17 cellular contexts compared by ENCODE assay signal in the genomic region with DNA sequence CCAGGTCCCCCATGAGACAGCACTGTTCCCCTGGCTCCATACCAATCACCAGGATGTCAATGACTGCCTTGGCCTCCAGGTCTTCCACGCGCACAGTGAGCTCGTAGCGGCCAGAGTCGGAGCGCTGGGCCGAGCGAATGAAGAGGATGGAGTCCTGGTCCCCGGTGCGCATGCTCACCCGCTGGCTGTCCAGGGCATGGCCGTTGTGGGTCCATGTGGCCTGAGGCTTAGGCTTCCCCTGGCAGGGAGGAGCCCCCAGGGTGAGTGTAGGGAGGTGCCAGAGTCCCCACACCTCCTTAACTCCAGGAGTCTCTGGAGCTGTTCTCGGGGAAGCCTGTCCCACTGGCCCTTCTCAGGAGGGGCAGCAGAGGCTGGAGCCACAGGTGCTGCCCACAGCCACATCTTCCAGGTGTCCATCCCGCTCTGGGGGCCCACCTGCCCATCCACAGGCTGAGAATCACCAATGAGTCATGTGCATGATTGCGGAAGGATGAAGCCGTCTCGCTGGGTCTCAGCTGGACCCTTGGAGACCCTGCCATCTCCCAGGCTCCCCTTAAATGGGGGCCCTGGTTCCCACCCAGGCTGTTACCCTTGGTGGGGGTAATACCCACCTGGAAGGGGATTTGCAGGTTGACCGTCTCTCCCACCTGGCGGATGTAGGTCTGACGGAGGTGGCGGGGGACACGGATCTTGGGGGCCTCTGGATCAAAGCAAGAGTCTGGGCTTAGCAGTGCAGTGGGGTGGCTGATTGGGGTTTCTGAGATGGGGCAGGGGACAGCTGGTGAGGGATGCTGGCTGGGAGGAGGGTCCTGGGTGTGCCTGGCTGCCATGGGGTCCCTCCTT. TPM values are rescaled to one million over a fixed set of nuclear protein-coding genes. Genes with fewer than 3 reads are reported as not detected.
"Had no signal": no experiment of that assay in that cellular context is flagged by ENCODE, and none has a peak within 500 bp of the region (broad histone marks: within the 10 kb centered on the region; RNA-seq: fewer than 3 reads in every experiment).

No MANE protein-coding gene starts in this region.

- H3K9me3 ChIP-seq: body of pancreas, esophagus squamous epithelium, left ventricle myocardium inferior, pancreas, upper lobe of left lung had no signal

- H3K36me3 Mint-ChIP-seq: activated naive CD8-positive, alpha-beta T cell treated with anti-CD3 and anti-CD28 coated beads for 36 hours had no signal

- H2AFZ ChIP-seq: hepatocyte had no signal

- FAIRE-seq: pancreas had no signal

- H3K4me2 ChIP-seq: hepatocyte had no signal

- H3K9me3 Mint-ChIP-seq: activated B cell treated with CpG ODN at 0.5 μM for 24 hours; activated CD4-positive, alpha-beta T cell treated with anti-CD3 and anti-CD28 coated beads, Interleukin-2, amount 10 ng/mL, durations not matched to agents 24 days and 14 days; activated naive CD8-positive, alpha-beta T cell treated with anti-CD3 and anti-CD28 coated beads for 36 hours; nephron progenitor cell had no signal

- H3K27ac ChIP-seq: coronary artery, esophagus squamous epithelium, hepatocyte, left ventricle myocardium inferior, pancreas, skin epidermis, upper lobe of left lung had no signal

- H3K27me3 Mint-ChIP-seq: activated CD4-positive, alpha-beta T cell treated with anti-CD3 and anti-CD28 coated beads, Interleukin-2, amount 10 ng/mL, durations not matched to agents 24 days and 14 days; activated naive CD8-positive, alpha-beta T cell treated with anti-CD3 and anti-CD28 coated beads for 36 hours had no signal

- H3K36me3 ChIP-seq: esophagus squamous epithelium, left ventricle myocardium inferior, pancreas, upper lobe of left lung had no signal

- H3K27ac Mint-ChIP-seq: activated B cell treated with CpG ODN at 0.5 μM for 24 hours; activated CD4-positive, alpha-beta T cell treated with anti-CD3 and anti-CD28 coated beads, Interleukin-2, amount 10 ng/mL, durations not matched to agents 24 days and 14 days; activated CD8-positive, alpha-beta T cell treated with anti-CD3 and anti-CD28 coated beads, Interleukin-2, amount 10 ng/mL, durations not matched to agents 7 days and 5 days; activated naive CD8-positive, alpha-beta T cell treated with anti-CD3 and anti-CD28 coated beads for 36 hours; nephron progenitor cell had no signal

- H3K4me1 ChIP-seq: left ventricle myocardium inferior, pancreas had no signal

- DNase-seq: activated B cell treated with CpG ODN at 0.5 μM for 24 hours, esophagus squamous epithelium had no signal

- H3K4me3 ChIP-seq: body of pancreas, coronary artery, esophagus squamous epithelium, hepatocyte, left ventricle myocardium inferior, pancreas, skin epidermis, upper lobe of left lung had no signal

- H3K27me3 ChIP-seq: body of pancreas, hepatocyte, pancreas, upper lobe of left lung had no signal

- H3K79me2 ChIP-seq: hepatocyte had no signal

- H3K4me3 Mint-ChIP-seq: activated B cell treated with CpG ODN at 0.5 μM for 24 hours; activated CD4-positive, alpha-beta T cell treated with anti-CD3 and anti-CD28 coated beads, Interleukin-2, amount 10 ng/mL, durations not matched to agents 24 days and 14 days; activated CD8-positive, alpha-beta T cell treated with anti-CD3 and anti-CD28 coated beads, Interleukin-2, amount 10 ng/mL, durations not matched to agents 7 days and 5 days; activated naive CD8-positive, alpha-beta T cell treated with anti-CD3 and anti-CD28 coated beads for 36 hours; nephron progenitor cell had no signal

- H3K4me1 Mint-ChIP-seq: activated CD4-positive, alpha-beta T cell treated with anti-CD3 and anti-CD28 coated beads, Interleukin-2, amount 10 ng/mL, durations not matched to agents 24 days and 14 days; activated naive CD8-positive, alpha-beta T cell treated with anti-CD3 and anti-CD28 coated beads for 36 hours had no signal

RNA-seq across cellular contexts. Expression of a gene that starts 4.1 kb away (rescaled TPM):
- total RNA-seq: activated B cell treated with CpG ODN at 0.5 μM for 24 hours; activated CD4-positive, alpha-beta T cell treated with anti-CD3 and anti-CD28 coated beads, Interleukin-2, amount 10 ng/mL, durations not matched to agents 24 days and 14 days; activated CD8-positive, alpha-beta T cell treated with anti-CD3 and anti-CD28 coated beads, Interleukin-2, amount 10 ng/mL, durations not matched to agents 7 days and 5 days; activated naive CD8-positive, alpha-beta T cell treated with anti-CD3 and anti-CD28 coated beads for 36 hours; body of pancreas; endothelial cell of umbilical vein; esophagus squamous epithelium; glomerular endothelial cell; hepatocyte; kidney epithelial cell; left ventricle myocardium inferior; pancreas had no signal
- polyA plus RNA-seq: endothelial cell of umbilical vein, pancreas had no signal

RNA-seq across cellular contexts. Expression of a gene that starts 14.9 kb away (rescaled TPM):
- total RNA-seq: activated CD4-positive, alpha-beta T cell treated with anti-CD3 and anti-CD28 coated beads, Interleukin-2, amount 10 ng/mL, durations not matched to agents 24 days and 14 days; activated CD8-positive, alpha-beta T cell treated with anti-CD3 and anti-CD28 coated beads, Interleukin-2, amount 10 ng/mL, durations not matched to agents 7 days and 5 days; activated naive CD8-positive, alpha-beta T cell treated with anti-CD3 and anti-CD28 coated beads for 36 hours; endothelial cell of umbilical vein; left ventricle myocardium inferior had no signal
- polyA plus RNA-seq: endothelial cell of umbilical vein had no signal

RNA-seq across cellular contexts. Expression of a gene that starts 44.0 kb away (rescaled TPM):
- total RNA-seq: activated B cell treated with CpG ODN at 0.5 μM for 24 hours; activated CD4-positive, alpha-beta T cell treated with anti-CD3 and anti-CD28 coated beads, Interleukin-2, amount 10 ng/mL, durations not matched to agents 24 days and 14 days; activated CD8-positive, alpha-beta T cell treated with anti-CD3 and anti-CD28 coated beads, Interleukin-2, amount 10 ng/mL, durations not matched to agents 7 days and 5 days; activated naive CD8-positive, alpha-beta T cell treated with anti-CD3 and anti-CD28 coated beads for 36 hours; endothelial cell of umbilical vein; glomerular endothelial cell had no signal

RNA-seq across cellular contexts. Expression of a gene that starts 57.9 kb away (rescaled TPM):
- total RNA-seq: endothelial cell of umbilical vein, fibroblast of villous mesenchyme, glomerular endothelial cell, kidney epithelial cell, left ventricle myocardium inferior had no signal
- polyA plus RNA-seq: endothelial cell of umbilical vein had no signal
